Comparison of ENCODE assay signal across 30 cellular contexts in the genomic region with DNA sequence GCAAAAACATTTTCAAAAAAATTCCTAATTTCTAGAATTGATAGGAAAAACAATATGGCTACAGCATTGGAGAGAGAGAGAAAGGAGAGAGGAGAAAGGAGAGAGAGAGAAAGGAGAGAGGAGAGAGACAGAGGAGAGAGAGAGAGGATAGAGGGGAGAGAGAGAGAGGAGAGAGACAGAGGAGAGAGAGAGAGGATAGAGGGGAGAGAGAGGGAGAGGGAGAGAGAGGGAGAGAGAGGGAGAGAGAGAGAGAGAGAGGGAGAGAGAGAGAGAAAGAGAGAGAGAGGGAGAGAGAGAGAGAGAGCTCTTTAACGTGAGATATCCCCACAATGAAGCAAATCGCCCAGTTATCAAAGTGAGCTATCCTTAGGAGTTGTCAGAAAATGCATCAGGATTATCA. TPM values are rescaled to one million over a fixed set of nuclear protein-coding genes. Genes with fewer than 3 reads are reported as not detected.
DNase-seq lines count a peak whose midpoint lies in the region; ATAC-seq, FAIRE-seq and TF ChIP-seq lines count a peak whose summit lies in the region.
"Had no signal": no experiment of that assay in that cellular context is flagged by ENCODE, and none has a peak within 500 bp of the region (broad histone marks: within the 10 kb centered on the region; RNA-seq: fewer than 3 reads in every experiment).

No MANE protein-coding gene starts in this region.

- TF ChIP-seq POLR2A in HepG2 (IDR thresholded peaks at IDR 0.05; ENCODE audit: insufficient read depth in 1 of 2, low read depth in 2 of 2, low read length in 2 of 2) (no peak), right lobe of liver (IDR thresholded peaks at IDR 0.05) (no peak)

- H3K4me1 ChIP-seq in HepG2 (ENCODE audit: insufficient read depth, low read length): no peaks in the 10 kb centered on the region
- no peaks in the 10 kb centered on the region for H3K4me1 ChIP-seq in right lobe of liver
- H3K4me1 ChIP-seq: BE2C had no signal

- no peaks in the 10 kb centered on the region for H3K36me3 ChIP-seq in HepG2 (replicated peaks in 1 of 2; ENCODE audit: control insufficient read depth in 1 of 2, insufficient read depth in 2 of 2, low read length in 2 of 2)
- H3K36me3 ChIP-seq in right lobe of liver: no peaks in the 10 kb centered on the region
- H3K36me3 ChIP-seq: BE2C, BLaER1 had no signal

- H4K20me1 ChIP-seq in HepG2 (ENCODE audit: insufficient read depth, low read length): no peaks in the 10 kb centered on the region
- H4K20me1 ChIP-seq: BLaER1 had no signal

- DNase-seq in HepG2 (ENCODE audit: low spot score) (no peak), right lobe of liver (no peak), SK-MEL-5 (ENCODE audit: low read depth, low spot score) (peak; percentile 40), NCI-H524 (lab: John Stamatoyannopoulos, UW) (no peak), NCI-H345 (lab: John Stamatoyannopoulos, UW) (no peak)
- DNase-seq: 8988T; ACHN; BE2C; C1 segment of cervical spinal cord; CD4-positive, alpha-beta memory T cell; CD4-positive, CD25-positive, alpha-beta regulatory T cell; CD8-positive, alpha-beta memory T cell; COR-L47; DMS 273 treated with DMSO at 0.1 percent for 48 hours; DMS153; DMS53; DMS79; DND-41; EL; GDM1 had no signal

- H2AFZ ChIP-seq in HepG2 (ENCODE audit: low read length): no peak overlapping the region

- H3K27me3 ChIP-seq in HepG2 (ENCODE audit: control insufficient read depth in 1 of 2, insufficient read depth in 2 of 2, low read length in 2 of 2) (no peaks in the 10 kb centered on the region), right lobe of liver (no peaks in the 10 kb centered on the region)
- H3K27me3 ChIP-seq: BE2C, BLaER1 had no signal

- H3K4me3 ChIP-seq in HepG2 (replicated peaks in 1 of 3; ENCODE audit: insufficient read depth in 1 of 3, low read depth in 2 of 3, low read length in 3 of 3) (no peak overlapping the region), right lobe of liver (no peak overlapping the region)
- H3K4me3 ChIP-seq: BLaER1 had no signal

- H3K9ac ChIP-seq in HepG2 (ENCODE audit: insufficient read depth, low read depth, low read length): no peak overlapping the region
- H3K9ac ChIP-seq: BLaER1 had no signal

- H3K9me3 ChIP-seq in HepG2 (ENCODE audit: low read length) (no peaks in the 10 kb centered on the region), right lobe of liver (no peaks in the 10 kb centered on the region)
- H3K9me3 ChIP-seq: BE2C, BLaER1 had no signal

- WGBS in HepG2 (ENCODE audit: low lambda C conversion rate): 0% methylated on average over 2 of the region's 2 CpGs
- 61% methylated on average over 2 of the region's 2 CpGs for WGBS in right lobe of liver (ENCODE audit: insufficient coverage, low coverage, low lambda C conversion rate, missing lambda C conversion rate)

- H3K27ac Mint-ChIP-seq in stimulated activated memory B cell treated with anti-CD40 and anti-IgM and Interleukin-4, amounts not matched to agents 10 μg/mL and 1 μg/mL and 100 μg/mL, for 72 hours: no peak overlapping the region
- H3K27ac Mint-ChIP-seq: CD14-positive monocyte; CD4-positive, alpha-beta memory T cell; CD4-positive, CD25-positive, alpha-beta regulatory T cell; CD8-positive, alpha-beta memory T cell had no signal

- POLR2A ChIA-PET in HepG2 (lab: Yijun Ruan, JAX): no interaction called here

- no peaks in the 10 kb centered on the region for H3K36me3 Mint-ChIP-seq in stimulated activated memory B cell treated with anti-CD40 and anti-IgM and Interleukin-4, amounts not matched to agents 10 μg/mL and 1 μg/mL and 100 μg/mL, for 72 hours
- H3K36me3 Mint-ChIP-seq: CD14-positive monocyte; CD4-positive, alpha-beta memory T cell; CD4-positive, CD25-positive, alpha-beta regulatory T cell; CD8-positive, alpha-beta memory T cell had no signal

- H3K27ac ChIP-seq in HepG2 (ENCODE audit: extremely low read length, insufficient read depth, low read length) (no peak overlapping the region), right lobe of liver (no peak overlapping the region)
- H3K27ac ChIP-seq: BLaER1 had no signal

- H3K4me1 Mint-ChIP-seq in stimulated activated memory B cell treated with anti-CD40 and anti-IgM and Interleukin-4, amounts not matched to agents 10 μg/mL and 1 μg/mL and 100 μg/mL, for 72 hours: no peaks in the 10 kb centered on the region
- H3K4me1 Mint-ChIP-seq: CD14-positive monocyte; CD4-positive, CD25-positive, alpha-beta regulatory T cell had no signal

- no peaks in the 10 kb centered on the region for H3K79me2 ChIP-seq in HepG2 (ENCODE audit: insufficient read depth, low read length)

- TF ChIP-seq CTCF in HepG2 (CRISPR knock-in tag; IDR thresholded peaks at IDR 0.05): no peak
- no peak for TF ChIP-seq CTCF in right lobe of liver (IDR thresholded peaks at IDR 0.05)

- ATAC-seq in HepG2 (no peak), right lobe of liver (no peak)
- peak; percentile 12 for ATAC-seq in stimulated activated memory B cell treated with anti-CD40 and anti-IgM and Interleukin-4, amounts not matched to agents 10 μg/mL and 1 μg/mL and 100 μg/mL, for 72 hours

- H3K4me3 Mint-ChIP-seq in stimulated activated memory B cell treated with anti-CD40 and anti-IgM and Interleukin-4, amounts not matched to agents 10 μg/mL and 1 μg/mL and 100 μg/mL, for 72 hours: no peak overlapping the region
- H3K4me3 Mint-ChIP-seq: CD14-positive monocyte; CD4-positive, alpha-beta memory T cell; CD4-positive, CD25-positive, alpha-beta regulatory T cell had no signal

- CTCF ChIA-PET in HepG2 (lab: Yijun Ruan, JAX; ENCODE audit: low intra/inter-chr PET ratio, low total read pairs): no interaction called here

- no peak overlapping the region for H3K4me2 ChIP-seq in HepG2 (ENCODE audit: low read depth, low read length)
- H3K4me2 ChIP-seq: BLaER1 had no signal

- no peak for TF ChIP-seq RAD21 in HepG2 (CRISPR knock-in tag; IDR thresholded peaks at IDR 0.05)

- H3K9me3 Mint-ChIP-seq in stimulated activated memory B cell treated with anti-CD40 and anti-IgM and Interleukin-4, amounts not matched to agents 10 μg/mL and 1 μg/mL and 100 μg/mL, for 72 hours: peaks cover 3% of the 10 kb centered on the region
- H3K9me3 Mint-ChIP-seq: CD4-positive, alpha-beta memory T cell had no signal

- no TSS peak for BruUV-seq in HepG2 (replicated peaks; lab: Mats Ljungman, UMichigan)

- intact Hi-C loops in HepG2 (cut with micrococcal nuclease; ENCODE audit: unreplicated experiment) (no loop called here), right lobe of liver (cut with DNase I) (no loop called here)

- no peak for FAIRE-seq in HepG2 (lab: Jason Lieb, UNC)
- FAIRE-seq: A204.1, GM12891, GM19239 had no signal

- in situ Hi-C loops in HepG2 (cut with HindIII; ENCODE audit: extremely low pct_ligation_motif_present, low pct_unique_long_range_greater_than_20kb): no loop called here
- in situ Hi-C loops in SK-MEL-5 (cut with HindIII; ENCODE audit: low pct_unique_long_range_greater_than_20kb, low sequenced_read_pairs): no loop called here

- no peaks in the 10 kb centered on the region for H3K27me3 Mint-ChIP-seq in stimulated activated memory B cell treated with anti-CD40 and anti-IgM and Interleukin-4, amounts not matched to agents 10 μg/mL and 1 μg/mL and 100 μg/mL, for 72 hours
- H3K27me3 Mint-ChIP-seq: CD4-positive, alpha-beta memory T cell; CD4-positive, CD25-positive, alpha-beta regulatory T cell; CD8-positive, alpha-beta memory T cell had no signal

- TF ChIP-seq EP300 in HepG2 (IDR thresholded peaks at IDR 0.05; ENCODE audit: low read depth in 2 of 2, low read length in 2 of 2): no peak
- no peak for TF ChIP-seq EP300 in HepG2 (CRISPR knock-in tag; IDR thresholded peaks at IDR 0.05; ENCODE audit: borderline replicate concordance)

TF ChIP-seq in HepG2, 621 proteins besides CTCF, POLR2A, EP300 and RAD21 (continues in another document):
- TF ChIP-seq ZNF780A (CRISPR knock-in tag; IDR thresholded peaks at IDR 0.05) (no peak), ZNF329 (CRISPR knock-in tag; IDR thresholded peaks at IDR 0.05; ENCODE audit: low read depth) (no peak)

RNA-seq across cellular contexts. Expression of gene TYR, which starts 0.7 kb away (rescaled TPM):
- total RNA-seq in HepG2 (2016; rRNA removed; fragmentation: Illumina TruSeq; extraction: Trizol) (not detected in 2 replicates), right lobe of liver (not detected)
- total RNA-seq in HepG2 (2016; cell fraction: cytosol; rRNA removed; fragmentation: Illumina TruSeq; extraction: Trizol; ENCODE audit: low read depth): not detected in 2 replicates
- not detected in 2 replicates for total RNA-seq in HepG2 (2016; cell fraction: insoluble cytoplasmic fraction; rRNA removed; fragmentation: Illumina TruSeq; extraction: Trizol)
- total RNA-seq in HepG2 (2016; cell fraction: membrane; rRNA removed; fragmentation: Illumina TruSeq; extraction: Trizol): not detected in 2 replicates
- total RNA-seq in HepG2 (2016; cell fraction: nucleus; rRNA removed; fragmentation: Illumina TruSeq; extraction: Trizol): not detected in 2 replicates
- polyA plus RNA-seq in HepG2 (2011; rRNA removed): not detected in 2 replicates
- not detected in 2 replicates for polyA plus RNA-seq in HepG2 (2011; cell fraction: cytosol; rRNA removed)
- not detected in 2 replicates for polyA plus RNA-seq in HepG2 (2011; cell fraction: nucleus; rRNA removed)
- not detected in 2 replicates for polyA plus RNA-seq in HepG2 (2012)
- not detected in 2 replicates for polyA plus RNA-seq in HepG2 (2016; cell fraction: cytosol; fragmentation: Illumina TruSeq; extraction: Trizol; ENCODE audit: low read depth)
- polyA plus RNA-seq in HepG2 (2016; cell fraction: insoluble cytoplasmic fraction; fragmentation: Illumina TruSeq; extraction: Trizol; ENCODE audit: low read depth): not detected in 2 replicates
- polyA plus RNA-seq in HepG2 (2016; cell fraction: membrane; fragmentation: Illumina TruSeq; extraction: Trizol; ENCODE audit: low read depth): not detected in 2 replicates
- not detected in 2 replicates for polyA plus RNA-seq in HepG2 (2016; cell fraction: nucleus; fragmentation: Illumina TruSeq; extraction: Trizol; ENCODE audit: insufficient read depth, low read depth)
- polyA minus RNA-seq in HepG2 (2011; rRNA and poly(A)+ RNA removed; ENCODE audit: low replicate concordance): not detected in 2 replicates
- not detected in 2 replicates for polyA minus RNA-seq in HepG2 (2011; cell fraction: cytosol; rRNA and poly(A)+ RNA removed)
- polyA minus RNA-seq in HepG2 (2011; cell fraction: nucleus; rRNA and poly(A)+ RNA removed): not detected in 2 replicates
- 1,340 and 1,434 TPM in 2 replicates for total RNA-seq in SK-MEL-5 (2014; rRNA removed; shearing (Covaris generic))
- polyA plus RNA-seq in SK-MEL-5 (2015; cell fraction: cytosol; rRNA removed): 702 and 779 TPM in 2 replicates
- 505 and 510 TPM in 2 replicates for polyA plus RNA-seq in SK-MEL-5 (2015; cell fraction: nucleus; rRNA removed)
- total RNA-seq: A673; CD4-positive, alpha-beta memory T cell; CD4-positive, CD25-positive, alpha-beta regulatory T cell; CD8-positive, alpha-beta memory T cell; Daoy; G401 had no signal
- polyA plus RNA-seq: AG04450; CD14-positive monocyte; CD4-positive, alpha-beta memory T cell; CD4-positive, CD25-positive, alpha-beta regulatory T cell; CD8-positive, alpha-beta memory T cell had no signal

Comparison
In these comparisons a context has a peak if more than half of its experiments do, and no peak if none do; other contexts are left out.
1. RNA of gene TYR, which starts 0.7 kb away (total RNA-seq): 1,340 to 1,434 TPM in SK-MEL-5; not detected in HepG2 and not detected in right lobe of liver; every median in the first group is over 1,000 times any median in the second.